1 cellular context compared by ENCODE assay signal in the genomic region with DNA sequence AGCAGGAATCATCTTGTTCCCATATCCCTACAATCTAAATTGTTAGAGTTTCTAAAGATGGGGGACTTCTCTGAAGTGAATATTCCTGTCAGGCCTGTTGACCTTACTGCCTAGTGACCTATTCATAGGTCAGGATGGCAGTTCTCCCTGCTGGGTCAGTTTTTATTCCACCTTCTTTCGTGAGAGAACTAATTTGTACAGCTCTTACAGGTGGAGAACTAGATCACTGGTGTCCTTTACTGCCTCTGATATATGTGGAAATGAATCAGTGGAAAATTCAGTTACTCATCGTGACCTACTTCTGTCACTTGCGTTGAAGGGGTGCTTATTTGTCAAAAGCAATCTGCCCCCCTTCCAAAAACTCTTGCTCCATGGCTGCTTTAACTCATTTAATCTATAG.
TF ChIP-seq lines count a peak whose summit lies in the region.

No MANE protein-coding gene starts in this region.

TF ChIP-seq in SK-N-SH treated with all-trans-retinoic acid at 6 μM for 48 hours, 23 proteins besides CTCF, POLR2A, EP300 and RAD21 (continued from another document):
- TF ChIP-seq, protein P1, sequence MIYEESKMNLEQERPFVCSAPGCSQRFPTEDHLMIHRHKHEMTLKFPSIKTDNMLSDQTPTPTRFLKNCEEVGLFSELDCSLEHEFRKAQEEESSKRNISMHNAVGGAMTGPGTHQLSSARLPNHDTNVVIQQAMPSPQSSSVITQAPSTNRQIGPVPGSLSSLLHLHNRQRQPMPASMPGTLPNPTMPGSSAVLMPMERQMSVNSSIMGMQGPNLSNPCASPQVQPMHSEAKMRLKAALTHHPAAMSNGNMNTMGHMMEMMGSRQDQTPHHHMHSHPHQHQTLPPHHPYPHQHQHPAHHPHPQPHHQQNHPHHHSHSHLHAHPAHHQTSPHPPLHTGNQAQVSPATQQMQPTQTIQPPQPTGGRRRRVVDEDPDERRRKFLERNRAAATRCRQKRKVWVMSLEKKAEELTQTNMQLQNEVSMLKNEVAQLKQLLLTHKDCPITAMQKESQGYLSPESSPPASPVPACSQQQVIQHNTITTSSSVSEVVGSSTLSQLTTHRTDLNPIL (CRISPR knock-in tag; IDR thresholded peaks at IDR 0.05; ENCODE audit: low read depth), result no peak
- TF ChIP-seq ZNF8 (CRISPR knock-in tag; IDR thresholded peaks at IDR 0.05), result no peak
- TF ChIP-seq RARB (CRISPR knock-in tag; IDR thresholded peaks at IDR 0.05), result no peak
- TF ChIP-seq ZNF70 (CRISPR knock-in tag; IDR thresholded peaks at IDR 0.05), result no peak
- TF ChIP-seq, protein P2, sequence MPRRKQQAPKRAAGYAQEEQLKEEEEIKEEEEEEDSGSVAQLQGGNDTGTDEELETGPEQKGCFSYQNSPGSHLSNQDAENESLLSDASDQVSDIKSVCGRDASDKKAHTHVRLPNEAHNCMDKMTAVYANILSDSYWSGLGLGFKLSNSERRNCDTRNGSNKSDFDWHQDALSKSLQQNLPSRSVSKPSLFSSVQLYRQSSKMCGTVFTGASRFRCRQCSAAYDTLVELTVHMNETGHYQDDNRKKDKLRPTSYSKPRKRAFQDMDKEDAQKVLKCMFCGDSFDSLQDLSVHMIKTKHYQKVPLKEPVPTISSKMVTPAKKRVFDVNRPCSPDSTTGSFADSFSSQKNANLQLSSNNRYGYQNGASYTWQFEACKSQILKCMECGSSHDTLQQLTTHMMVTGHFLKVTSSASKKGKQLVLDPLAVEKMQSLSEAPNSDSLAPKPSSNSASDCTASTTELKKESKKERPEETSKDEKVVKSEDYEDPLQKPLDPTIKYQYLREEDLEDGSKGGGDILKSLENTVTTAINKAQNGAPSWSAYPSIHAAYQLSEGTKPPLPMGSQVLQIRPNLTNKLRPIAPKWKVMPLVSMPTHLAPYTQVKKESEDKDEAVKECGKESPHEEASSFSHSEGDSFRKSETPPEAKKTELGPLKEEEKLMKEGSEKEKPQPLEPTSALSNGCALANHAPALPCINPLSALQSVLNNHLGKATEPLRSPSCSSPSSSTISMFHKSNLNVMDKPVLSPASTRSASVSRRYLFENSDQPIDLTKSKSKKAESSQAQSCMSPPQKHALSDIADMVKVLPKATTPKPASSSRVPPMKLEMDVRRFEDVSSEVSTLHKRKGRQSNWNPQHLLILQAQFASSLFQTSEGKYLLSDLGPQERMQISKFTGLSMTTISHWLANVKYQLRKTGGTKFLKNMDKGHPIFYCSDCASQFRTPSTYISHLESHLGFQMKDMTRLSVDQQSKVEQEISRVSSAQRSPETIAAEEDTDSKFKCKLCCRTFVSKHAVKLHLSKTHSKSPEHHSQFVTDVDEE (CRISPR knock-in tag; IDR thresholded peaks at IDR 0.05), result no peak
